In the genomic region with DNA sequence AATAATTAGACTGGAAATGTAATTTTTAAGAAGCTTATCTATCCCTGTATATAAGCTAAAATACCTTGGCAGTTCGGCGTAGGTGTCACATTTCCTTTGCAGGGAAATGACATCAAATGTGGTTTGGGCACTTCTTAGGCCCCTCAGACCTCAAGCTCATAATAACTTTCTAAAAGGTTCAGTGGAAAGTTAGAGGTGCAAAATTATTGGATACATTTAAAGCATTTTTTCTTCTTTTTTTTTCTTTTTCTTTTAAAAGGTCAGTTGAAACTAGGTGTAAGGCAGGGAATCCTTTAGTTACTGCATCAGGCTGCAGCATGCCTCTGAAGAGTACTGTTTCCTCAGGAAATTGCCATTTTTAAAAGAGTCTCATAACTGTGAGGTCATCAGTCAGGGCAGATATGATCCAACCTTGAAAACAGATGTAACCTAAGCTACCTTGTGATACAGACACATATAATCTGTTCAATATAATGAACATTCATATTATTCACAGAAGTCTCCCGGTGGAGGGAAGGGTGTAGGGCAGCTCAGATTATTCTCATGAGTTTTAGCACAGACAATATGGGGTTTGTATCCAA, we compare ENCODE assay signal across 1 cellular context.
TF ChIP-seq lines count a peak whose summit lies in the region.

No MANE protein-coding gene starts in this region.

TF ChIP-seq in SK-N-SH, 30 proteins besides CTCF, POLR2A, EP300 and RAD21:
- TF ChIP-seq, protein P1, sequence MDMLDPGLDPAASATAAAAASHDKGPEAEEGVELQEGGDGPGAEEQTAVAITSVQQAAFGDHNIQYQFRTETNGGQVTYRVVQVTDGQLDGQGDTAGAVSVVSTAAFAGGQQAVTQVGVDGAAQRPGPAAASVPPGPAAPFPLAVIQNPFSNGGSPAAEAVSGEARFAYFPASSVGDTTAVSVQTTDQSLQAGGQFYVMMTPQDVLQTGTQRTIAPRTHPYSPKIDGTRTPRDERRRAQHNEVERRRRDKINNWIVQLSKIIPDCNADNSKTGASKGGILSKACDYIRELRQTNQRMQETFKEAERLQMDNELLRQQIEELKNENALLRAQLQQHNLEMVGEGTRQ (IDR thresholded peaks at IDR 0.05; ENCODE audit: borderline replicate concordance, low read depth, low read length) = no peak
- TF ChIP-seq GABPA (IDR thresholded peaks at IDR 0.05; ENCODE audit: low read depth) (no peak), CHD2 (IDR thresholded peaks at IDR 0.05; ENCODE audit: low read length, partially characterized antibody) (no peak), MEF2A (IDR thresholded peaks at IDR 0.05; ENCODE audit: borderline replicate concordance, low read depth) (no peak), TCF12 (IDR thresholded peaks at IDR 0.05) (no peak), NFIC (IDR thresholded peaks at IDR 0.05; ENCODE audit: borderline replicate concordance) (no peak), RCOR1 (IDR thresholded peaks at IDR 0.05; ENCODE audit: low read length) (no peak), RXRA (IDR thresholded peaks at IDR 0.05; ENCODE audit: borderline replicate concordance, low read depth) (no peak)
- TF ChIP-seq, protein P2, sequence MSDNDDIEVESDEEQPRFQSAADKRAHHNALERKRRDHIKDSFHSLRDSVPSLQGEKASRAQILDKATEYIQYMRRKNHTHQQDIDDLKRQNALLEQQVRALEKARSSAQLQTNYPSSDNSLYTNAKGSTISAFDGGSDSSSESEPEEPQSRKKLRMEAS (IDR thresholded peaks at IDR 0.05; ENCODE audit: low read depth) = no peak
TF ChIP-seq in SK-N-SH: peak in this region for 0.
